In the genomic region with DNA sequence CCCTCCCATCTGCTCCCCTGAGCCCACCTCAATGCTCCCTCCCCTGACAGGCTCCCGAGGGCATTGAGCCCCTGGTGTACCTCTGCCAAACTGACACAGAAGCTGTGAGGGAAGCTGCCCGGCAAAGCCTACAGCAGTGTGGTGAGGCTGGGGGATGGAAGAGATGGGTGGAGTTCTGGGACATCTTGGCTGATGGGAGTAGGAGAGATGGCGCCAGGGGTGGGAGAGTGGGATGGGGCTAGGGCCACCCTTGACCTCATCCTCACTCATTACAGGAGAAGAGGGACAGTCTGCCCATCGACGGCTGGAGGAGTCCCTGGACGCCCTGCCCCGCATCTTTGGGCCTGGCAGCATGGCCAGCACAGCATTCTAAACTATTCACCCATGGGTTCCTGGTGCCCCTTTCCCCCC, we compare ENCODE assay signal across 12 cellular contexts. TPM values are rescaled to one million over a fixed set of nuclear protein-coding genes. Genes with fewer than 3 reads are reported as not detected.
DNase-seq lines count a peak whose midpoint lies in the region; TF ChIP-seq lines count a peak whose summit lies in the region.
"Had no signal": no experiment of that assay in that cellular context is flagged by ENCODE, and none has a peak within 500 bp of the region (broad histone marks: within the 10 kb centered on the region; RNA-seq: fewer than 3 reads in every experiment).

No MANE protein-coding gene starts in this region.

- peak overlapping the region; percentile 10 for H3K9ac ChIP-seq in mucosa of stomach (ENCODE audit: low read length)

- intact Hi-C loops in breast epithelium (cut with DNase I; ENCODE audit: low total_unique reads), result no loop called here

- peak overlapping the region; percentile 94 for H3K4me2 ChIP-seq in DOHH2 (ENCODE audit: low read length)
- H3K4me2 ChIP-seq in hepatocyte, result no peak overlapping the region

- H3K9me2 ChIP-seq in DOHH2 (replicated peaks; ENCODE audit: control insufficient read depth, low read length) (no peaks in the 10 kb centered on the region), hepatocyte (replicated peaks; ENCODE audit: insufficient read depth) (no peaks in the 10 kb centered on the region)

- peaks cover 71% of the 10 kb centered on the region for H3K36me3 ChIP-seq in DOHH2 (ENCODE audit: control insufficient read depth, low read length)
- no peaks in the 10 kb centered on the region for H3K36me3 ChIP-seq in breast epithelium
- no peaks in the 10 kb centered on the region for H3K36me3 ChIP-seq in mucosa of stomach (ENCODE audit: control insufficient read depth, insufficient read depth, low read length)
- H3K36me3 ChIP-seq in hepatocyte (replicated peaks; ENCODE audit: insufficient read depth, low read depth), result no peaks in the 10 kb centered on the region

- H4K20me1 ChIP-seq in DOHH2 (ENCODE audit: control insufficient read depth, insufficient read depth, low read depth, low read length) (no peaks in the 10 kb centered on the region), hepatocyte (ENCODE audit: insufficient read depth, poor library complexity, severe bottlenecking) (no peaks in the 10 kb centered on the region)

- peak overlapping the region; percentile 53 for H3K27ac ChIP-seq in 22Rv1
- H3K27ac ChIP-seq in DOHH2 (ENCODE audit: low read depth, low read length), result peak overlapping the region; percentile 99
- peak overlapping the region; percentile 31 to 56 for H3K27ac ChIP-seq in breast epithelium
- no peak overlapping the region for H3K27ac ChIP-seq in hepatocyte

- peaks cover 27% of the 10 kb centered on the region for H3F3A ChIP-seq in DOHH2 (ENCODE audit: control insufficient read depth, insufficient read depth)

- H2AFZ ChIP-seq in hepatocyte, result no peak overlapping the region

- no peak for DNase-seq in breast epithelium (ENCODE audit: low spot score in 2 of 2)
- DNase-seq in dedifferentiated amniotic fluid mesenchymal stem cell (ENCODE audit: extremely low spot score), result no peak
- no peak for DNase-seq in hepatocyte (ENCODE audit: low spot score)
- DNase-seq in NCI-H2227 treated with DMSO at 0.1 percent for 48 hours (lab: John Stamatoyannopoulos, UW), result no peak
- no peak for DNase-seq in G401 (ENCODE audit: low spot score)
- DNase-seq: activated CD4-positive, alpha-beta T cell treated with anti-CD3 and anti-CD28 coated beads, Interleukin-2, amount 50 U/mL, for 1 hour; BE2C; left ventricle myocardium superior; occipital lobe had no signal

- H3K4me3 ChIP-seq in DOHH2 (ENCODE audit: low read length) (no peak overlapping the region), breast epithelium (no peak overlapping the region), mucosa of stomach (ENCODE audit: low read length) (no peak overlapping the region), hepatocyte (no peak overlapping the region)

- WGBS in hepatocyte (ENCODE audit: low lambda C conversion rate, missing lambda C conversion rate), result 95% methylated on average over 7 of the region's 7 CpGs

- H3K4me1 ChIP-seq in DOHH2 (ENCODE audit: control insufficient read depth, low read length) (peaks cover 94% of the 10 kb centered on the region), breast epithelium (peaks cover 0 to 5% of the 10 kb centered on the region in 2 donors), mucosa of stomach (ENCODE audit: control insufficient read depth, insufficient read depth, low read length) (peaks cover 20% of the 10 kb centered on the region), hepatocyte (ENCODE audit: insufficient read depth) (no peaks in the 10 kb centered on the region)

- no peak for TF ChIP-seq POLR2A in breast epithelium (IDR thresholded peaks at IDR 0.05)

- H3K9me3 ChIP-seq in DOHH2 (ENCODE audit: control insufficient read depth, insufficient read depth, low read length) (no peaks in the 10 kb centered on the region), breast epithelium (no peaks in the 10 kb centered on the region), mucosa of stomach (ENCODE audit: control insufficient read depth, low read length) (no peaks in the 10 kb centered on the region), hepatocyte (ENCODE audit: low read depth) (no peaks in the 10 kb centered on the region)
- H3K9me3 ChIP-seq: BE2C had no signal

- H3K79me2 ChIP-seq in DOHH2 (ENCODE audit: control insufficient read depth, low read length), result peaks cover 34% of the 10 kb centered on the region
- H3K79me2 ChIP-seq in hepatocyte, result no peaks in the 10 kb centered on the region

- TF ChIP-seq CTCF in 22Rv1 (IDR thresholded peaks at IDR 0.05), result no peak
- TF ChIP-seq CTCF in DOHH2 (IDR thresholded peaks at IDR 0.05; ENCODE audit: low read depth, low read length, poor library complexity, severe bottlenecking), result no peak
- no peak for TF ChIP-seq CTCF in breast epithelium (IDR thresholded peaks at IDR 0.05)
- no peak for TF ChIP-seq CTCF in hepatocyte (IDR thresholded peaks at IDR 0.05; ENCODE audit: poor library complexity)

- no peaks in the 10 kb centered on the region for H3K27me3 ChIP-seq in DOHH2 (ENCODE audit: control insufficient read depth, low read length)
- H3K27me3 ChIP-seq in breast epithelium, result no peaks in the 10 kb centered on the region
- no peaks in the 10 kb centered on the region for H3K27me3 ChIP-seq in mucosa of stomach (ENCODE audit: control insufficient read depth, insufficient read depth, low read length)
- H3K27me3 ChIP-seq in hepatocyte, result no peaks in the 10 kb centered on the region
- H3K27me3 ChIP-seq: BE2C had no signal

- in situ Hi-C loops in G401 (cut with HindIII; ENCODE audit: low sequenced_read_pairs), result no loop called here

RNA-seq across cellular contexts. Expression of a gene that starts 16.2 kb away (rescaled TPM):
- total RNA-seq in breast epithelium (10 to 100 TPM; 27.8 to 51.7 (median 38.0) TPM), hepatocyte (44.1 and 46.0 TPM in 2 replicates)
- polyA plus RNA-seq in hepatocyte, result 35.5 and 36.8 TPM in 2 replicates
- total RNA-seq in G401 (2014; rRNA removed; shearing (Covaris generic)), result 32.4 and 37.3 TPM in 2 replicates

RNA-seq across cellular contexts. Expression of a gene that starts 17.5 kb away (rescaled TPM):
- total RNA-seq in breast epithelium (10 to 100 TPM; 32.0 to 50.5 (median 33.4) TPM), hepatocyte (12.5 and 12.9 TPM in 2 replicates)
- 37.8 and 38.3 TPM in 2 replicates for polyA plus RNA-seq in hepatocyte
- 4.1 and 11.5 TPM in 2 replicates for total RNA-seq in G401 (2014; rRNA removed; shearing (Covaris generic))
